Comparison of ENCODE assay signal across 9 cellular contexts in the genomic region with DNA sequence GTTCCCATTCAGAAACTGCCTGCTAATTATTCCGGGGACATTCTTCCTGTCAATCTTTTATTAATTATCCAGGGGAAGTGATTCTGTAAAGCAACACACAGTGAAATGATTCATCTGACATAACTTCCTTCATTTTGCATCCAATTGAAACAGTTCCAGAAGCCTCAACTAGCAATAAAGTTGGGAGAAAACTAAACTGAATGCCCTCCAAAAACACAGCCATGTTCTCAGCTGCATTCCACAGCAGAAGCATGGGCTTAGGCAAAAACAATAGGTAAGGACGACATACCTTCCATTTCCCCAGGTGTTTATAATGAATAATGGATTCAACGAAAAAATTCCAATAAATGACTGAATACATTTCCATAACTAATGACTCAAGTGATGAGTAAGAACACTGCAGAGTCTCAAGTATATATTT. TPM values are rescaled to one million over a fixed set of nuclear protein-coding genes. Genes with fewer than 3 reads are reported as not detected.
DNase-seq lines count a peak whose midpoint lies in the region; ATAC-seq, FAIRE-seq and TF ChIP-seq lines count a peak whose summit lies in the region.
"Had no signal": no experiment of that assay in that cellular context is flagged by ENCODE, and none has a peak within 500 bp of the region (broad histone marks: within the 10 kb centered on the region; RNA-seq: fewer than 3 reads in every experiment).

No MANE protein-coding gene starts in this region.

- H4K20me1 ChIP-seq in osteoblast (ENCODE audit: insufficient read depth, low read length) = no peaks in the 10 kb centered on the region

- DNase-seq in Daoy (ENCODE audit: low read depth) (peak; percentile 52), NT2/D1 (ENCODE audit: low read depth, low spot score) (no peak), dermis microvascular lymphatic vessel endothelial cell (ENCODE audit: low read depth in 2 of 2) (peak; percentile 45 to 53), osteoblast (ENCODE audit: insufficient read length, low spot score, missing footprints) (peak; percentile 68), frontal cortex (ENCODE audit: low spot score in 2 of 2) (no peak)
- DNase-seq in activated CD4-positive, alpha-beta T cell treated with anti-CD3 and anti-CD28 coated beads, Interleukin-2, amount 50 U/mL, for 1 hour = no peak
- DNase-seq: substantia nigra had no signal

- no peak for TF ChIP-seq CTCF in osteoblast (IDR thresholded peaks at IDR 0.05; ENCODE audit: extremely low read depth, low read depth, low read length)

- no peak for FAIRE-seq in frontal cortex (lab: Jason Lieb, UNC)

- H3K9me3 ChIP-seq in NT2/D1 (ENCODE audit: insufficient read depth, low read length) (no peaks in the 10 kb centered on the region), osteoblast (ENCODE audit: low read depth, low read length) (no peaks in the 10 kb centered on the region)

- peak overlapping the region; percentile 26 for H3K9ac ChIP-seq in NT2/D1 (ENCODE audit: insufficient read length, low read depth)

- peak overlapping the region; percentile 11 for H2AFZ ChIP-seq in osteoblast (ENCODE audit: low read length)

- no peak for ATAC-seq in HG03095 (IDR thresholded peaks at IDR 0.05; ENCODE audit: unreplicated experiment)
- ATAC-seq in HG03432 (IDR thresholded peaks at IDR 0.05; ENCODE audit: unreplicated experiment) = no peak

- H3K4me2 ChIP-seq in osteoblast (ENCODE audit: insufficient read depth, low read length) = peak overlapping the region; percentile 42

- no peaks in the 10 kb centered on the region for H3K79me2 ChIP-seq in osteoblast (ENCODE audit: insufficient read depth, low read length)

- H3K27me3 ChIP-seq in NT2/D1 (ENCODE audit: insufficient read depth, insufficient read length) = no peaks in the 10 kb centered on the region
- H3K27me3 ChIP-seq in osteoblast (ENCODE audit: insufficient read depth, low read length) = no peaks in the 10 kb centered on the region

- H3K4me3 ChIP-seq in NT2/D1 (ENCODE audit: insufficient read length, low read depth) (no peak overlapping the region), osteoblast (ENCODE audit: insufficient read depth, low read length) (peak overlapping the region; percentile 32)

- H3K36me3 ChIP-seq in NT2/D1 (ENCODE audit: insufficient read depth, insufficient read length, low read length) = no peaks in the 10 kb centered on the region
- no peaks in the 10 kb centered on the region for H3K36me3 ChIP-seq in osteoblast (ENCODE audit: insufficient read depth, low read length)

- H3K4me1 ChIP-seq in NT2/D1 (ENCODE audit: insufficient read depth, insufficient read length) (no peaks in the 10 kb centered on the region), osteoblast (ENCODE audit: insufficient read depth, low read length) (peaks cover 16% of the 10 kb centered on the region)

- H3K27ac ChIP-seq in osteoblast (ENCODE audit: low read depth, low read length) = peak overlapping the region; percentile 81

RNA-seq across cellular contexts. Expression of gene TARBP1, which starts 36.9 kb away (rescaled TPM):
- total RNA-seq in Daoy (2014; rRNA removed; shearing (Covaris generic)) = 32.5 and 33.2 TPM in 2 replicates
- total RNA-seq in dermis microvascular lymphatic vessel endothelial cell (14.2 and 14.4 TPM in 2 replicates), osteoblast (29.7 and 33.6 TPM in 2 replicates), frontal cortex (63.2 TPM)

Comparison
In these comparisons a context has a peak if more than half of its experiments do, and no peak if none do; other contexts are left out.
1. DNase-seq: peak in Daoy (single experiment), dermis microvascular lymphatic vessel endothelial cell (2 of 2) and osteoblast (single experiment); none in NT2/D1 (single experiment), activated CD4-positive, alpha-beta T cell treated with anti-CD3 and anti-CD28 coated beads, Interleukin-2, amount 50 U/mL, for 1 hour (single experiment) and frontal cortex (0 of 2).